24 cellular contexts compared by ENCODE assay signal in the genomic region with DNA sequence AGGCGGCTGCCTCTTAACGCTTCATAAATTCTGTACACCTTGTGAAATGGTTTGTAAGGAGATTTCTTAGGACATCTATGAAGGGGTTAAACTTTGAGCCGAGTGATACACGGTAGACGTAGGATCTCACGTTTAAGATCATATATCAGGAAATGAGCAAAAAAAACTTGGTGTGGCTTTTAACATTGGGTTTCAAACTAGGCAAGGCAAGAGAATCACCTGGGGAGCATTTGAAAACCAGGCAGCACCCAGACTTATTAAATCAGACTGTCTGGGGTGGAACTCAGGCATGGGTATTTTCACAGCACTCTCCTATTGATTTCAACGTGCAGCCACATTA. TPM values are rescaled to one million over a fixed set of nuclear protein-coding genes. Genes with fewer than 3 reads are reported as not detected.
DNase-seq lines count a peak whose midpoint lies in the region; ATAC-seq, FAIRE-seq and TF ChIP-seq lines count a peak whose summit lies in the region.
"Had no signal": no experiment of that assay in that cellular context is flagged by ENCODE, and none has a peak within 500 bp of the region (broad histone marks: within the 10 kb centered on the region; RNA-seq: fewer than 3 reads in every experiment).

No MANE protein-coding gene starts in this region.

- H3K4me1 ChIP-seq in pancreas = no peaks in the 10 kb centered on the region
- H3K4me1 ChIP-seq: lower lobe of right lung, prostate gland had no signal

- 38 to 44% methylated on average over 7 of the region's 7 CpGs for WGBS in pancreas, 2 donors

- FAIRE-seq in pancreas (lab: Jason Lieb, UNC) = no peak
- FAIRE-seq: A204.1 had no signal

- peaks cover 59% of the 10 kb centered on the region for H3K4me1 Mint-ChIP-seq in activated CD8-positive, alpha-beta memory T cell treated with anti-CD3 and anti-CD28 coated beads, Interleukin-2, amount 10 ng/mL, durations not matched to agents 7 days and 5 days
- H3K4me1 Mint-ChIP-seq in natural killer cell treated with Interleukin-12 subunit alpha and Interleukin-12 subunit beta and Interleukin-15 and Interleukin-18, amount 100 ng/mL, for 72 hours (ENCODE audit: low read depth in 2 of 2) = peaks cover 33 to 37% of the 10 kb centered on the region in 2 donors

- no peaks in the 10 kb centered on the region for H3K27me3 ChIP-seq in pancreas
- H3K27me3 ChIP-seq: heart right ventricle, thyroid gland had no signal

- peaks cover 15% of the 10 kb centered on the region for H3K36me3 Mint-ChIP-seq in activated CD8-positive, alpha-beta memory T cell treated with anti-CD3 and anti-CD28 coated beads, Interleukin-2, amount 10 ng/mL, durations not matched to agents 7 days and 5 days
- peaks cover 11 to 16% of the 10 kb centered on the region in 2 donors for H3K36me3 Mint-ChIP-seq in activated naive CD4-positive, alpha-beta T cell treated with anti-CD3 and anti-CD28 coated beads, Interleukin-2, amount 50 U/mL, for 72 hours
- no peaks in the 10 kb centered on the region for H3K36me3 Mint-ChIP-seq in natural killer cell treated with Interleukin-12 subunit alpha and Interleukin-12 subunit beta and Interleukin-15 and Interleukin-18, amount 100 ng/mL, for 72 hours

- H3K4me3 Mint-ChIP-seq in activated CD8-positive, alpha-beta memory T cell treated with anti-CD3 and anti-CD28 coated beads, Interleukin-2, amount 10 ng/mL, durations not matched to agents 7 days and 5 days = peak overlapping the region; percentile 63
- H3K4me3 Mint-ChIP-seq in natural killer cell treated with Interleukin-12 subunit alpha and Interleukin-12 subunit beta and Interleukin-15 and Interleukin-18, amount 100 ng/mL, for 72 hours = peak overlapping the region; percentile 75

- no peaks in the 10 kb centered on the region for H3K27me3 Mint-ChIP-seq in activated CD8-positive, alpha-beta memory T cell treated with anti-CD3 and anti-CD28 coated beads, Interleukin-2, amount 10 ng/mL, durations not matched to agents 7 days and 5 days
- H3K27me3 Mint-ChIP-seq in natural killer cell treated with Interleukin-12 subunit alpha and Interleukin-12 subunit beta and Interleukin-15 and Interleukin-18, amount 100 ng/mL, for 72 hours = peaks cover 2 to 7% of the 10 kb centered on the region in 2 donors

- H3K27ac ChIP-seq in pancreas = no peak overlapping the region
- H3K27ac ChIP-seq: C4-2B, lower lobe of right lung, prostate gland, thyroid gland had no signal

- peak overlapping the region; percentile 93 for H3K27ac Mint-ChIP-seq in activated CD8-positive, alpha-beta memory T cell treated with anti-CD3 and anti-CD28 coated beads, Interleukin-2, amount 10 ng/mL, durations not matched to agents 7 days and 5 days
- peak overlapping the region; percentile 62 to 78 for H3K27ac Mint-ChIP-seq in activated naive CD4-positive, alpha-beta T cell treated with anti-CD3 and anti-CD28 coated beads, Interleukin-2, amount 50 U/mL, for 72 hours
- peak overlapping the region in 1 of 2 donors; percentile 68 for H3K27ac Mint-ChIP-seq in natural killer cell treated with Interleukin-12 subunit alpha and Interleukin-12 subunit beta and Interleukin-15 and Interleukin-18, amount 100 ng/mL, for 72 hours

- CTCF ChIA-PET in activated CD8-positive, alpha-beta memory T cell treated with anti-CD3 and anti-CD28 coated beads, Interleukin-2, amount 10 ng/mL, durations not matched to agents 7 days and 5 days (lab: Charles Lee) = interaction anchor here (1.5 kb wide), 1 partner anchor 68 kb away, joined by 4 read pairs; no protein-coding TSS in a partner anchor

- no peak overlapping the region for H3K4me3 ChIP-seq in Jurkat, Clone E6-1 (ENCODE audit: low read length)
- no peak overlapping the region for H3K4me3 ChIP-seq in pancreas
- H3K4me3 ChIP-seq: lower lobe of right lung, prostate gland, skin epidermis, thyroid gland had no signal

- DNase-seq in activated CD8-positive, alpha-beta memory T cell treated with anti-CD3 and anti-CD28 coated beads, Interleukin-2, amount 10 ng/mL, durations not matched to agents 7 days and 5 days = no peak
- DNase-seq in activated CD8-positive, alpha-beta memory T cell treated with anti-CD3 and anti-CD28 coated beads for 24 hours = no peak
- peak; percentile 44 for DNase-seq in Jurkat, Clone E6-1 (ENCODE audit: low read depth, low spot score)
- no peak for DNase-seq in activated naive CD4-positive, alpha-beta T cell treated with anti-CD3 and anti-CD28 coated beads, Interleukin-2, amount 50 U/mL, for 72 hours (ENCODE audit: low spot score in 2 of 2)
- no peak for DNase-seq in natural killer cell treated with Interleukin-12 subunit alpha and Interleukin-12 subunit beta and Interleukin-15 and Interleukin-18, amount 100 ng/mL, for 72 hours (ENCODE audit: low spot score)
- DNase-seq in pancreas (no peak), dedifferentiated amniotic fluid mesenchymal stem cell (ENCODE audit: extremely low spot score) (no peak)
- DNase-seq in stimulated activated CD4-positive, alpha-beta T cell treated with anti-CD3 and anti-CD28 coated beads, Interleukin-15, amount 100 ng/mL, for 24 hours = no peak
- DNase-seq: DMS53; effector CD8-positive, alpha-beta T cell; heart right ventricle; lower lobe of right lung; NCI-H1048; NCI-H2081 treated with DMSO at 0.1 percent for 48 hours; NCI-H510A; RPMI8226; SW 1271 had no signal

- H3K9me3 Mint-ChIP-seq in activated CD8-positive, alpha-beta memory T cell treated with anti-CD3 and anti-CD28 coated beads, Interleukin-2, amount 10 ng/mL, durations not matched to agents 7 days and 5 days (ENCODE audit: low read depth) = no peaks in the 10 kb centered on the region
- H3K9me3 Mint-ChIP-seq in activated naive CD4-positive, alpha-beta T cell treated with anti-CD3 and anti-CD28 coated beads, Interleukin-2, amount 50 U/mL, for 72 hours = peaks cover 0 to 4% of the 10 kb centered on the region in 2 donors
- no peaks in the 10 kb centered on the region for H3K9me3 Mint-ChIP-seq in natural killer cell treated with Interleukin-12 subunit alpha and Interleukin-12 subunit beta and Interleukin-15 and Interleukin-18, amount 100 ng/mL, for 72 hours

- ATAC-seq in activated CD8-positive, alpha-beta memory T cell treated with anti-CD3 and anti-CD28 coated beads, Interleukin-2, amount 10 ng/mL, durations not matched to agents 7 days and 5 days = no peak
- peak; percentile 11 to 31 for ATAC-seq in activated naive CD4-positive, alpha-beta T cell treated with anti-CD3 and anti-CD28 coated beads, Interleukin-2, amount 50 U/mL, for 72 hours
- ATAC-seq in natural killer cell treated with Interleukin-12 subunit alpha and Interleukin-12 subunit beta and Interleukin-15 and Interleukin-18, amount 100 ng/mL, for 72 hours = no peak
- no peak for ATAC-seq in pancreas

- TF ChIP-seq CTCF in pancreas (IDR thresholded peaks at IDR 0.05) = no peak

- H3K9me3 ChIP-seq in pancreas = no peaks in the 10 kb centered on the region
- H3K9me3 ChIP-seq: heart right ventricle, lower lobe of right lung, prostate gland, thyroid gland had no signal

- intact Hi-C loops in pancreas (cut with DNase I) = no loop called here

- H3K36me3 ChIP-seq in pancreas = no peaks in the 10 kb centered on the region
- H3K36me3 ChIP-seq: heart right ventricle, lower lobe of right lung, prostate gland, thyroid gland had no signal

RNA-seq across cellular contexts. Expression of gene LY86, which starts 26.4 kb away (rescaled TPM):
- total RNA-seq in activated CD8-positive, alpha-beta memory T cell treated with anti-CD3 and anti-CD28 coated beads, Interleukin-2, amount 10 ng/mL, durations not matched to agents 7 days and 5 days = 1 to 10 TPM; 1.2 to 1.7 TPM
- polyA plus RNA-seq in Jurkat, Clone E6-1 (2012; ENCODE audit: insufficient read depth, insufficient read length) = not detected
- total RNA-seq in activated naive CD4-positive, alpha-beta T cell treated with anti-CD3 and anti-CD28 coated beads, Interleukin-2, amount 50 U/mL, for 72 hours = 1 to 10 TPM in 1 of 2 donors, under 1 TPM in 1; 0.96 to 2.4 TPM
- under 1 TPM in 1 of 2 donors, not detected in 1; 0.61 TPM for total RNA-seq in natural killer cell treated with Interleukin-12 subunit alpha and Interleukin-12 subunit beta and Interleukin-15 and Interleukin-18, amount 100 ng/mL, for 72 hours
- total RNA-seq in pancreas = 1 to 10 TPM in 2 of 6 donors, under 1 TPM in 3, not detected in 1; 0.16 to 6.1 (median 0.87) TPM
- polyA plus RNA-seq in pancreas = under 1 TPM; 0.38 to 0.59 TPM
- total RNA-seq: fibroblast of lung, myocyte had no signal
- polyA plus RNA-seq: fibroblast of lung had no signal

Comparison
In these comparisons a context has a peak if more than half of its experiments do, and no peak if none do; other contexts are left out.
1. ATAC-seq: peak in activated naive CD4-positive, alpha-beta T cell treated with anti-CD3 and anti-CD28 coated beads, Interleukin-2, amount 50 U/mL, for 72 hours (2 of 2); none in activated CD8-positive, alpha-beta memory T cell treated with anti-CD3 and anti-CD28 coated beads, Interleukin-2, amount 10 ng/mL, durations not matched to agents 7 days and 5 days (single experiment), natural killer cell treated with Interleukin-12 subunit alpha and Interleukin-12 subunit beta and Interleukin-15 and Interleukin-18, amount 100 ng/mL, for 72 hours (0 of 2) and pancreas (0 of 4).